Comparison of ENCODE assay signal across 44 cellular contexts in the genomic region with DNA sequence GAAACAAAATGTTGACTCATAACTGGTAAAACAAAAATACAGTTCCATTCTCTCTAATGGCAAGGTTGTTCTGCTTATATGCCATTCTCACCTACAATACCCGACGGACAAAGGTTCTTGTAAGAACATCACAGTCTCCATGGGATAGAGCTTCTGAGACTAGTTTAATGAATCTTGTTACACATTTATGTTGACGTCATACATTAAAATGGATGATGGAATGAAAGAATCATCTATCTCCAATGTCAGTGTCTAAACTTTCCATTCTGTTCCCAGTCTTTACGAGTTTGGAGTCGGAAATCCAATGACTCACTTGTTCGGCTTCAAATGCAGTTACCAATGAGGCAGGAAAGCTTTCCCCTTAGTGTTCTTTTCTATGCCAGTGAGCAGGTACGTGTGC. TPM values are rescaled to one million over a fixed set of nuclear protein-coding genes. Genes with fewer than 3 reads are reported as not detected.
"Had no signal": no experiment of that assay in that cellular context is flagged by ENCODE, and none has a peak within 500 bp of the region (broad histone marks: within the 10 kb centered on the region; RNA-seq: fewer than 3 reads in every experiment).

No MANE protein-coding gene starts in this region.

- H3K27ac ChIP-seq: ascending aorta, cardiac muscle cell had no signal

- H3K27me3 Mint-ChIP-seq: activated naive CD4-positive, alpha-beta T cell treated with anti-CD3 and anti-CD28 coated beads, Interleukin-2, amount 10 ng/mL, durations not matched to agents 7 days and 5 days; activated naive CD4-positive, alpha-beta T cell treated with anti-CD3 and anti-CD28 coated beads, Interleukin-2, amount 50 U/mL, for 24 hours; activated naive CD8-positive, alpha-beta T cell; activated naive CD8-positive, alpha-beta T cell treated with anti-CD3 and anti-CD28 coated beads for 36 hours; activated naive CD8-positive, alpha-beta T cell treated with anti-CD3 and anti-CD28 coated beads, Interleukin-2, amount 10 ng/mL, durations not matched to agents 7 days and 5 days; activated naive CD8-positive, alpha-beta T cell treated with anti-CD3 and anti-CD28 coated beads, Interleukin-2, amount 50 U/mL, for 24 hours; activated T-cell treated with anti-CD3 and anti-CD28 coated beads, Interleukin-2, amount 50 U/mL, for 24 hours; activated T-helper 17 cell treated with anti-CD3 and anti-CD28 coated beads, Interleukin-2, amount 50 U/mL, for 72 hours; brain; central memory CD8-positive, alpha-beta T cell had no signal

- DNase-seq: activated effector memory CD4-positive, alpha-beta T cell treated with anti-CD3 and anti-CD28 coated beads, Interleukin-2, amount 50 U/mL, for 16 hours; activated effector memory CD4-positive, alpha-beta T cell treated with Interleukin-2 at 50 U/mL for 16 hours; activated gamma-delta T cell; activated gamma-delta T cell treated with Interleukin-2 at 50 U/mL for 16 hours; activated naive CD4-positive, alpha-beta T cell; activated naive CD4-positive, alpha-beta T cell treated with anti-CD3 and anti-CD28 coated beads for 36 hours; activated naive CD4-positive, alpha-beta T cell treated with anti-CD3 and anti-CD28 coated beads, Interleukin-2, amount 10 ng/mL, durations not matched to agents 7 days and 5 days; activated naive CD4-positive, alpha-beta T cell treated with anti-CD3 and anti-CD28 coated beads, Interleukin-2, amount 50 U/mL, for 16 hours; activated naive CD4-positive, alpha-beta T cell treated with Interleukin-2 at 50 U/mL for 16 hours; activated naive CD8-positive, alpha-beta T cell treated with anti-CD3 and anti-CD28 coated beads for 36 hours; activated naive CD8-positive, alpha-beta T cell treated with anti-CD3 and anti-CD28 coated beads, Interleukin-2, amount 10 ng/mL, durations not matched to agents 7 days and 5 days; activated naive CD8-positive, alpha-beta T cell treated with anti-CD3 and anti-CD28 coated beads, Interleukin-2, amount 50 U/mL, for 24 hours; activated T-cell treated with anti-CD3 and anti-CD28 coated beads for 4 hours; activated T-cell treated with anti-CD3 and anti-CD28 coated beads, Interleukin-2, amount 50 U/mL, for 1 hour; activated T-cell treated with anti-CD3 and anti-CD28 coated beads, Interleukin-2, amount 50 U/mL, for 24 hours; activated T-cell treated with anti-CD3 and anti-CD28 coated beads, Interleukin-2, amount 50 U/mL, for 4 hours; activated T-cell treated with anti-CD3 and anti-CD28 coated beads, Interleukin-2, amount 50 U/mL, for 48 hours; activated T-cell treated with anti-CD3 and anti-CD28 coated beads, Interleukin-2, amount 50 U/mL, for 72 hours; adrenal gland; amniotic stem cell; amygdala; anterior cingulate cortex; aorta; body of pancreas; brain microvascular endothelial cell; caudate nucleus; central memory CD4-positive, alpha-beta T cell; cerebellar nuclear complex had no signal

- H3K27me3 ChIP-seq: adrenal gland, ascending aorta, body of pancreas, brain microvascular endothelial cell, breast epithelium, cardiac muscle cell had no signal

- H3K27ac Mint-ChIP-seq: activated naive CD4-positive, alpha-beta T cell treated with anti-CD3 and anti-CD28 coated beads for 36 hours; activated naive CD4-positive, alpha-beta T cell treated with anti-CD3 and anti-CD28 coated beads, Interleukin-2, amount 10 ng/mL, durations not matched to agents 7 days and 5 days; activated naive CD4-positive, alpha-beta T cell treated with anti-CD3 and anti-CD28 coated beads, Interleukin-2, amount 50 U/mL, for 24 hours; activated naive CD4-positive, alpha-beta T cell treated with anti-CD3 and anti-CD28 coated beads, Interleukin-2, amount 50 U/mL, for 72 hours; activated naive CD8-positive, alpha-beta T cell; activated naive CD8-positive, alpha-beta T cell treated with anti-CD3 and anti-CD28 coated beads for 36 hours; activated naive CD8-positive, alpha-beta T cell treated with anti-CD3 and anti-CD28 coated beads, Interleukin-2, amount 10 ng/mL, durations not matched to agents 7 days and 5 days; activated naive CD8-positive, alpha-beta T cell treated with anti-CD3 and anti-CD28 coated beads, Interleukin-2, amount 50 U/mL, for 24 hours; activated T-cell treated with anti-CD3 and anti-CD28 coated beads, Interleukin-2, amount 50 U/mL, for 24 hours; activated T-cell treated with anti-CD3 and anti-CD28 coated beads, Interleukin-2, amount 50 U/mL, for 72 hours; activated T-helper 1 cell treated with anti-CD3 and anti-CD28 coated beads, Interleukin-12 subunit alpha, Interleukin-12 subunit beta, Interleukin-2, Interleukin-4 antibody, amounts not matched to agents 30 ng/mL and 10 ng/mL and 1 ng/mL, durations not matched to agents 14 hours and 24 hours and 36 hours; activated T-helper 17 cell treated with anti-CD3 and anti-CD28 coated beads, Interleukin-2, amount 50 U/mL, for 72 hours; activated T-helper 2 cell treated with anti-CD3 and anti-CD28 coated beads, Interferon-gamma antibody, Interleukin-2, Interleukin-4, amounts not matched to agents 10 μg/mL and 5 μg/mL and 100 μg/mL, durations not matched to agents 14 hours and 24 hours and 36 hours had no signal

- H3K4me3 ChIP-seq: adrenal gland, ascending aorta, body of pancreas, breast epithelium, cardiac muscle cell had no signal

- H3K36me3 ChIP-seq: breast epithelium had no signal

- ATAC-seq: activated naive CD4-positive, alpha-beta T cell treated with anti-CD3 and anti-CD28 coated beads, Interleukin-2, amount 50 U/mL, for 72 hours; activated naive CD8-positive, alpha-beta T cell treated with anti-CD3 and anti-CD28 coated beads, Interleukin-2, amount 50 U/mL, for 24 hours; activated T-cell treated with anti-CD3 and anti-CD28 coated beads, Interleukin-2, amount 50 U/mL, for 4 hours; activated T-cell treated with anti-CD3 and anti-CD28 coated beads, Interleukin-2, amount 50 U/mL, for 72 hours; activated T-helper 17 cell treated with anti-CD3 and anti-CD28 coated beads, Interleukin-2, amount 50 U/mL, for 72 hours; body of pancreas had no signal

- FAIRE-seq: astrocyte had no signal

- H3K4me3 Mint-ChIP-seq: activated naive CD4-positive, alpha-beta T cell treated with anti-CD3 and anti-CD28 coated beads for 36 hours; activated naive CD4-positive, alpha-beta T cell treated with anti-CD3 and anti-CD28 coated beads, Interleukin-2, amount 10 ng/mL, durations not matched to agents 7 days and 5 days; activated naive CD4-positive, alpha-beta T cell treated with anti-CD3 and anti-CD28 coated beads, Interleukin-2, amount 50 U/mL, for 24 hours; activated naive CD8-positive, alpha-beta T cell; activated naive CD8-positive, alpha-beta T cell treated with anti-CD3 and anti-CD28 coated beads for 36 hours; activated naive CD8-positive, alpha-beta T cell treated with anti-CD3 and anti-CD28 coated beads, Interleukin-2, amount 10 ng/mL, durations not matched to agents 7 days and 5 days; activated naive CD8-positive, alpha-beta T cell treated with anti-CD3 and anti-CD28 coated beads, Interleukin-2, amount 50 U/mL, for 24 hours; activated T-cell treated with anti-CD3 and anti-CD28 coated beads, Interleukin-2, amount 50 U/mL, for 24 hours; activated T-cell treated with anti-CD3 and anti-CD28 coated beads, Interleukin-2, amount 50 U/mL, for 4 hours; activated T-cell treated with anti-CD3 and anti-CD28 coated beads, Interleukin-2, amount 50 U/mL, for 72 hours; activated T-helper 1 cell treated with anti-CD3 and anti-CD28 coated beads, Interleukin-12 subunit alpha, Interleukin-12 subunit beta, Interleukin-2, Interleukin-4 antibody, amounts not matched to agents 30 ng/mL and 10 ng/mL and 1 ng/mL, durations not matched to agents 14 hours and 24 hours and 36 hours; activated T-helper 17 cell treated with anti-CD3 and anti-CD28 coated beads, Interleukin-2, amount 50 U/mL, for 72 hours; brain; central memory CD8-positive, alpha-beta T cell had no signal

- H3K9me3 ChIP-seq: adrenal gland had no signal

- H3K4me1 Mint-ChIP-seq: activated naive CD4-positive, alpha-beta T cell treated with anti-CD3 and anti-CD28 coated beads, Interleukin-2, amount 10 ng/mL, durations not matched to agents 7 days and 5 days; activated naive CD8-positive, alpha-beta T cell treated with anti-CD3 and anti-CD28 coated beads for 36 hours; brain had no signal

- H3K4me1 ChIP-seq: ascending aorta, body of pancreas, breast epithelium had no signal

RNA-seq across cellular contexts. Expression of a gene that starts 41.0 kb away (rescaled TPM):
- total RNA-seq: activated naive CD4-positive, alpha-beta T cell treated with anti-CD3 and anti-CD28 coated beads for 36 hours; activated naive CD4-positive, alpha-beta T cell treated with anti-CD3 and anti-CD28 coated beads, Interleukin-2, amount 50 U/mL, for 72 hours; activated naive CD8-positive, alpha-beta T cell treated with anti-CD3 and anti-CD28 coated beads for 36 hours; activated naive CD8-positive, alpha-beta T cell treated with anti-CD3 and anti-CD28 coated beads, Interleukin-2, amount 10 ng/mL, durations not matched to agents 7 days and 5 days; activated T-cell treated with anti-CD3 and anti-CD28 coated beads, Interleukin-2, amount 50 U/mL, for 4 hours; activated T-cell treated with anti-CD3 and anti-CD28 coated beads, Interleukin-2, amount 50 U/mL, for 72 hours; activated T-helper 1 cell treated with anti-CD3 and anti-CD28 coated beads, Interleukin-12 subunit alpha, Interleukin-12 subunit beta, Interleukin-2, Interleukin-4 antibody, amounts not matched to agents 30 ng/mL and 10 ng/mL and 1 ng/mL, durations not matched to agents 14 hours and 24 hours and 36 hours; activated T-helper 17 cell treated with anti-CD3 and anti-CD28 coated beads, Interleukin-2, amount 50 U/mL, for 72 hours; activated T-helper 2 cell treated with anti-CD3 and anti-CD28 coated beads, Interferon-gamma antibody, Interleukin-2, Interleukin-4, amounts not matched to agents 10 μg/mL and 5 μg/mL and 100 μg/mL, durations not matched to agents 14 hours and 24 hours and 36 hours; adrenal gland; aorta; ascending aorta; astrocyte; body of pancreas; breast epithelium; bronchial epithelial cell; cardiac septum; cerebellum had no signal
- polyA plus RNA-seq: adipose tissue, adrenal gland, aorta had no signal
